ENCODE assay signal across 11 cellular contexts in genomic region chr17:45063198-45063597, GRCh38. TPM values are rescaled to one million over a fixed set of nuclear protein-coding genes. Genes with fewer than 3 reads are reported as not detected.
DNase-seq lines count a peak whose midpoint lies in the region; ATAC-seq, FAIRE-seq and TF ChIP-seq lines count a peak whose summit lies in the region.
"Had no signal": no experiment of that assay in that cellular context is flagged by ENCODE, and none has a peak within 500 bp of the region (broad histone marks: within the 10 kb centered on the region; RNA-seq: fewer than 3 reads in every experiment).

No MANE protein-coding gene starts in this region.

- no peak overlapping the region for H3K18ac ChIP-seq in mesenchymal stem cell (ENCODE audit: low read depth in 1 of 2, low read length in 2 of 2)

- peaks cover 55% of the 10 kb centered on the region for H3K36me3 Mint-ChIP-seq in Calu3 (ENCODE audit: insufficient read depth, unreplicated experiment)

- no peaks in the 10 kb centered on the region for H3K9me3 Mint-ChIP-seq in Calu3 (ENCODE audit: low read depth, unreplicated experiment)

- H3K23ac ChIP-seq in mesenchymal stem cell (ENCODE audit: low read length in 2 of 2), result no peak overlapping the region

- H3K9me3 ChIP-seq in WERI-Rb-1 (ENCODE audit: severe bottlenecking) (no peaks in the 10 kb centered on the region), mesenchymal stem cell (ENCODE audit: control insufficient read depth, low read length) (no peaks in the 10 kb centered on the region)
- H3K9me3 ChIP-seq: SJSA1 had no signal

- H3K4ac ChIP-seq in mesenchymal stem cell (ENCODE audit: low read depth in 1 of 2, low read length in 2 of 2), result no peak overlapping the region

- peaks cover 9% of the 10 kb centered on the region for H3K4me1 ChIP-seq in mesenchymal stem cell (ENCODE audit: control insufficient read depth, insufficient read depth, low read depth, low read length)

- peaks cover 7% of the 10 kb centered on the region for H3K79me1 ChIP-seq in mesenchymal stem cell (replicated peaks; ENCODE audit: low read length, poor library complexity, severe bottlenecking)

- ATAC-seq in left colon, result no peak

- no peak for TF ChIP-seq CTCF in Calu3 (IDR thresholded peaks at IDR 0.05; ENCODE audit: unreplicated experiment)
- TF ChIP-seq CTCF in HL-60 (IDR thresholded peaks at IDR 0.05; ENCODE audit: insufficient read depth, low read length), result no peak
- no peak for TF ChIP-seq CTCF in WERI-Rb-1 (IDR thresholded peaks at IDR 0.05; ENCODE audit: low read depth, low read length)

- DNase-seq in Calu3, result no peak
- DNase-seq in HL-60 (ENCODE audit: low read depth in 1 of 2, low spot score in 1 of 2), result peak in 1 of 2 experiments; percentile 45
- DNase-seq in WERI-Rb-1, result no peak
- peak; percentile 47 for DNase-seq in mesenchymal stem cell
- DNase-seq in left colon, result no peak
- DNase-seq in RCC 7860 (ENCODE audit: low spot score), result no peak
- no peak for DNase-seq in T1000 (lab: John Stamatoyannopoulos, UW)
- DNase-seq in NCI-H1417 treated with DMSO at 0.1 percent for 48 hours (lab: John Stamatoyannopoulos, UW), result no peak
- DNase-seq: hypothalamus had no signal

- intact Hi-C loops in Calu3 (cut with micrococcal nuclease; ENCODE audit: unreplicated experiment), result no loop called here
- intact Hi-C loops in left colon (cut with DNase I, micrococcal nuclease), result no loop called here

- no peak overlapping the region for H4K8ac ChIP-seq in mesenchymal stem cell (ENCODE audit: low read length)

- H3K27ac ChIP-seq in HL-60 (replicated peaks), result no peak overlapping the region
- H3K27ac ChIP-seq in WERI-Rb-1, result peak overlapping the region; percentile 94; the same call in 1 of the 2 replicates
- no peak overlapping the region for H3K27ac ChIP-seq in mesenchymal stem cell (ENCODE audit: low read length, poor library complexity, severe bottlenecking)
- H3K27ac ChIP-seq: coronary artery, SJSA1 had no signal

- H3K4me3 ChIP-seq in HL-60 (replicated peaks; ENCODE audit: insufficient read depth, low read length) (peak overlapping the region; percentile 21; the same call in 1 of the 2 replicates), WERI-Rb-1 (ENCODE audit: low read depth, low read length) (no peak overlapping the region), mesenchymal stem cell (ENCODE audit: insufficient read depth in 1 of 2, low read depth in 1 of 2, low read length in 2 of 2) (peak overlapping the region in 1 of 2 experiments; percentile 25)
- H3K4me3 ChIP-seq: SJSA1 had no signal

- WGBS in mesenchymal stem cell, result 100% methylated on average over 1 of the region's 1 CpG

- no peak overlapping the region for H2BK5ac ChIP-seq in mesenchymal stem cell (ENCODE audit: low read depth, low read length, poor library complexity, severe bottlenecking)

- H3K9ac ChIP-seq in mesenchymal stem cell (ENCODE audit: low read length), result peak overlapping the region; percentile 21

- H3K4me1 Mint-ChIP-seq in Calu3 (ENCODE audit: low read depth, unreplicated experiment), result peaks cover 17% of the 10 kb centered on the region

- H2BK15ac ChIP-seq in mesenchymal stem cell (ENCODE audit: low read depth, poor library complexity, severe bottlenecking), result no peak overlapping the region

- H3K27ac Mint-ChIP-seq in Calu3 (ENCODE audit: unreplicated experiment), result no peak overlapping the region

- no peak overlapping the region for H4K91ac ChIP-seq in mesenchymal stem cell (ENCODE audit: low read length)

- H2BK120ac ChIP-seq in mesenchymal stem cell (ENCODE audit: low read depth, low read length), result no peak overlapping the region

- no peak overlapping the region for H3K4me2 ChIP-seq in mesenchymal stem cell (ENCODE audit: low read length, poor library complexity, severe bottlenecking)

- CTCF ChIA-PET in Calu3 (lab: Charles Lee), result interaction anchor here (0.6 to 0.8 kb wide), 3 partner anchors 14 to 272 kb away, joined by 3 to 7 read pairs (median 4); no protein-coding TSS in a partner anchor

- no peaks in the 10 kb centered on the region for H3K27me3 ChIP-seq in HL-60 (ENCODE audit: insufficient read depth, poor library complexity, severe bottlenecking)
- no peaks in the 10 kb centered on the region for H3K27me3 ChIP-seq in WERI-Rb-1 (ENCODE audit: insufficient read depth, low read depth, severe bottlenecking)
- no peaks in the 10 kb centered on the region for H3K27me3 ChIP-seq in mesenchymal stem cell (ENCODE audit: control insufficient read depth in 1 of 2, insufficient read depth in 1 of 2, low read length in 2 of 2)
- H3K27me3 ChIP-seq: SJSA1 had no signal

- no peak overlapping the region for H2BK12ac ChIP-seq in mesenchymal stem cell (ENCODE audit: low read length in 2 of 2)

- no TSS peak for BruUV-seq in Calu3 (replicated peaks; lab: Mats Ljungman, UMichigan)

- H2AFZ ChIP-seq in mesenchymal stem cell (ENCODE audit: low read depth, low read length), result no peak overlapping the region

- H3K27me3 Mint-ChIP-seq in Calu3 (ENCODE audit: unreplicated experiment), result no peaks in the 10 kb centered on the region

- no peak overlapping the region for H2AK5ac ChIP-seq in mesenchymal stem cell (ENCODE audit: low read length, severe bottlenecking)

- H3K14ac ChIP-seq in mesenchymal stem cell (ENCODE audit: low read length in 2 of 2), result no peak overlapping the region

- FAIRE-seq in RCC 7860 (lab: Jason Lieb, UNC), result no peak

- H3K4me3 Mint-ChIP-seq in Calu3 (ENCODE audit: low read depth, unreplicated experiment), result peak overlapping the region; percentile 98

- H3K36me3 ChIP-seq in WERI-Rb-1 (peaks cover 29% of the 10 kb centered on the region), mesenchymal stem cell (ENCODE audit: control insufficient read depth in 1 of 2, insufficient read depth in 2 of 2, low read depth in 1 of 2, low read length in 2 of 2) (peaks cover 0 to 17% of the 10 kb centered on the region in 2 experiments)

RNA-seq across cellular contexts. Expression of gene NMT1, which starts 2.1 kb away (rescaled TPM):
- 185 and 216 TPM in 2 replicates for total RNA-seq in Calu3 (2022)
- polyA plus RNA-seq in mesenchymal stem cell (2013, experiment 1 of 2), result 118 TPM
- 123 TPM for polyA plus RNA-seq in mesenchymal stem cell (2013, experiment 2 of 2)
- total RNA-seq in left colon, result 10 to 100 TPM; 48.2 to 69.5 TPM

RNA-seq across cellular contexts. Expression of gene DCAKD, which starts 11.8 kb away (rescaled TPM):
- total RNA-seq in Calu3 (2022), result 20.5 and 21.7 TPM in 2 replicates
- polyA plus RNA-seq in mesenchymal stem cell (2013, experiment 1 of 2), result 21.4 TPM
- 21.3 TPM for polyA plus RNA-seq in mesenchymal stem cell (2013, experiment 2 of 2)
- total RNA-seq in left colon, result 10 to 100 TPM; 25.7 to 28.1 TPM
